ENCODE assay signal across 25 cellular contexts in genomic region chr22:43967069-43967468, GRCh38. TPM values are rescaled to one million over a fixed set of nuclear protein-coding genes. Genes with fewer than 3 reads are reported as not detected.
"Had no signal": no experiment of that assay in that cellular context is flagged by ENCODE, and none has a peak within 500 bp of the region (broad histone marks: within the 10 kb centered on the region; RNA-seq: fewer than 3 reads in every experiment).

No MANE protein-coding gene starts in this region.

- H3K27ac Mint-ChIP-seq: activated naive CD4-positive, alpha-beta T cell treated with anti-CD3 and anti-CD28 coated beads for 36 hours; activated naive CD8-positive, alpha-beta T cell treated with anti-CD3 and anti-CD28 coated beads, Interleukin-2, amount 10 ng/mL, durations not matched to agents 7 days and 5 days; naive thymus-derived CD4-positive, alpha-beta T cell had no signal

- ATAC-seq: activated CD4-positive, CD25-positive, alpha-beta regulatory T cell treated with anti-CD3 and anti-CD28 coated beads, Interleukin-2, amount 50 U/mL, for 24 hours; left cardiac atrium; naive thymus-derived CD4-positive, alpha-beta T cell; pancreas; upper lobe of right lung had no signal

- H3K4me1 Mint-ChIP-seq: neural crest cell had no signal

- H3K27me3 Mint-ChIP-seq: activated naive CD8-positive, alpha-beta T cell treated with anti-CD3 and anti-CD28 coated beads, Interleukin-2, amount 10 ng/mL, durations not matched to agents 7 days and 5 days; naive thymus-derived CD4-positive, alpha-beta T cell had no signal

- H3K4me2 ChIP-seq: hepatocyte had no signal

- H3K27me3 ChIP-seq: esophagus squamous epithelium, hepatocyte, pancreas, suprapubic skin, tibial artery, upper lobe of right lung had no signal

- DNase-seq: activated CD4-positive, alpha-beta T cell treated with anti-CD3 and anti-CD28 coated beads for 48 hours; activated CD4-positive, alpha-beta T cell treated with anti-CD3 and anti-CD28 coated beads, Interleukin-2, amount 50 U/mL, for 48 hours; activated CD8-positive, alpha-beta memory T cell treated with anti-CD3 and anti-CD28 coated beads for 24 hours; activated effector memory CD4-positive, alpha-beta T cell treated with Interleukin-2 at 50 U/mL for 16 hours; activated naive CD4-positive, alpha-beta T cell treated with anti-CD3 and anti-CD28 coated beads for 36 hours; activated naive CD8-positive, alpha-beta T cell treated with anti-CD3 and anti-CD28 coated beads, Interleukin-2, amount 10 ng/mL, durations not matched to agents 7 days and 5 days; amniotic stem cell; caudate nucleus; esophagus squamous epithelium; glutamatergic neuron; left cardiac atrium; midbrain; naive thymus-derived CD4-positive, alpha-beta T cell; nucleus accumbens; pancreas; psoas muscle; stimulated activated naive CD4-positive, alpha-beta T cell; T-helper 9 cell; tibial artery; upper lobe of right lung; WERI-Rb-1 had no signal

- H3K9me3 ChIP-seq: esophagus squamous epithelium, pancreas, psoas muscle, suprapubic skin, tibial artery, upper lobe of right lung had no signal

- H3K9me3 Mint-ChIP-seq: activated naive CD4-positive, alpha-beta T cell treated with anti-CD3 and anti-CD28 coated beads for 36 hours; activated naive CD8-positive, alpha-beta T cell treated with anti-CD3 and anti-CD28 coated beads, Interleukin-2, amount 10 ng/mL, durations not matched to agents 7 days and 5 days; naive thymus-derived CD4-positive, alpha-beta T cell; neural crest cell had no signal

- H3K27ac ChIP-seq: esophagus squamous epithelium, hepatocyte, pancreas, psoas muscle, suprapubic skin, tibial artery, upper lobe of right lung, WERI-Rb-1 had no signal

- H2AFZ ChIP-seq: hepatocyte had no signal

- H3K4me3 Mint-ChIP-seq: activated naive CD4-positive, alpha-beta T cell treated with anti-CD3 and anti-CD28 coated beads for 36 hours; activated naive CD8-positive, alpha-beta T cell treated with anti-CD3 and anti-CD28 coated beads, Interleukin-2, amount 10 ng/mL, durations not matched to agents 7 days and 5 days; naive thymus-derived CD4-positive, alpha-beta T cell; neural crest cell had no signal

- H3K4me3 ChIP-seq: esophagus squamous epithelium, hepatocyte, pancreas, psoas muscle, suprapubic skin, tibial artery, upper lobe of right lung had no signal

- H3K4me1 ChIP-seq: esophagus squamous epithelium, pancreas, psoas muscle, suprapubic skin, tibial artery, upper lobe of right lung had no signal

RNA-seq across cellular contexts. Expression of gene PNPLA3, which starts 43.5 kb away (rescaled TPM):
- polyA plus RNA-seq: naive thymus-derived CD4-positive, alpha-beta T cell had no signal
